ENCODE assay signal across 15 cellular contexts in genomic region chr12:76109879-76110278, GRCh38.
"Had no signal": no experiment of that assay in that cellular context is flagged by ENCODE, and none has a peak within 500 bp of the region (broad histone marks: within the 10 kb centered on the region; RNA-seq: fewer than 3 reads in every experiment).

No MANE protein-coding gene starts in this region.

- H3K36me3 ChIP-seq: esophagus squamous epithelium, right atrium auricular region, stomach, thoracic aorta, transverse colon had no signal

- H3K9me3 ChIP-seq: esophagus squamous epithelium, right atrium auricular region, stomach, thoracic aorta, transverse colon had no signal

- H3K9me3 Mint-ChIP-seq: effector memory CD8-positive, alpha-beta T cell; naive thymus-derived CD4-positive, alpha-beta T cell; nephron progenitor cell had no signal

- H3K4me1 ChIP-seq: esophagus squamous epithelium, transverse colon had no signal

- DNase-seq: effector memory CD8-positive, alpha-beta T cell; esophagus squamous epithelium; foreskin fibroblast; left colon; naive thymus-derived CD4-positive, alpha-beta T cell; nephron progenitor cell; posterior cingulate gyrus; small intestine; stimulated activated CD4-positive, alpha-beta T cell treated with anti-CD3 and anti-CD28 coated beads, Interleukin-12 subunit alpha, Interleukin-12 subunit beta, amount 100 ng/mL, for 4 hours; stimulated activated naive CD4-positive, alpha-beta T cell; stomach; substantia nigra; transverse colon had no signal

- H3K4me3 ChIP-seq: esophagus squamous epithelium, right atrium auricular region, stomach, thoracic aorta, transverse colon had no signal

- H3K27ac ChIP-seq: esophagus squamous epithelium, right atrium auricular region, stomach, thoracic aorta, transverse colon had no signal

- H3K36me3 Mint-ChIP-seq: naive thymus-derived CD4-positive, alpha-beta T cell had no signal

- H3K27me3 ChIP-seq: esophagus squamous epithelium, right atrium auricular region, stomach, transverse colon had no signal

- H3K27ac Mint-ChIP-seq: effector memory CD8-positive, alpha-beta T cell; naive thymus-derived CD4-positive, alpha-beta T cell; nephron progenitor cell had no signal

- ATAC-seq: effector memory CD8-positive, alpha-beta T cell; left colon; naive thymus-derived CD4-positive, alpha-beta T cell had no signal

- H3K4me3 Mint-ChIP-seq: effector memory CD8-positive, alpha-beta T cell; naive thymus-derived CD4-positive, alpha-beta T cell; nephron progenitor cell had no signal
